Comparison of ENCODE assay signal across 8 cellular contexts in genomic region chr19:2561895-2562294, GRCh38.
DNase-seq lines count a peak whose midpoint lies in the region; ATAC-seq and TF ChIP-seq lines count a peak whose summit lies in the region.

No MANE protein-coding gene starts in this region.

- H3K14ac ChIP-seq in neuronal stem cell (ENCODE audit: low read length): no peak overlapping the region

- no peak overlapping the region for H2BK15ac ChIP-seq in neuronal stem cell (ENCODE audit: low read length)

- no peak overlapping the region for H3K4me2 ChIP-seq in neuronal stem cell (ENCODE audit: insufficient read depth, low read length, poor library complexity, severe bottlenecking)

- no peak overlapping the region for H2AK5ac ChIP-seq in neuronal stem cell (ENCODE audit: low read depth, low read length)

- no peak overlapping the region for H2BK12ac ChIP-seq in neuronal stem cell (ENCODE audit: low read length)

- no peak overlapping the region for H3K9ac ChIP-seq in neuronal stem cell (ENCODE audit: low read depth, low read length, poor library complexity)

- no peaks in the 10 kb centered on the region for H3K27me3 ChIP-seq in CD4-positive, alpha-beta memory T cell (ENCODE audit: insufficient read depth, low read length)
- peaks cover 0 to 2% (median 0%) of the 10 kb centered on the region in 3 experiments for H3K27me3 ChIP-seq in neuronal stem cell (ENCODE audit: control insufficient read depth in 3 of 3, insufficient read depth in 3 of 3, low read depth in 1 of 3, low read length in 3 of 3)

- no peaks in the 10 kb centered on the region for H3K9me3 Mint-ChIP-seq in CD4-positive, alpha-beta memory T cell
- no peaks in the 10 kb centered on the region for H3K9me3 Mint-ChIP-seq in activated T-cell treated with anti-CD3 and anti-CD28 coated beads, Interleukin-2, amount 50 U/mL, for 72 hours

- POLR2A ChIA-PET in CD4-positive, alpha-beta memory T cell (lab: Charles Lee; ENCODE audit: partially characterized antibody): interaction anchor here (0.8 to 2.9 kb wide), 13 partner anchors 9 to 105 kb away, joined by 3 to 81 read pairs (median 8); partner anchors contain the start of genes GADD45B and LMNB2

- no peaks in the 10 kb centered on the region for H3K9me3 ChIP-seq in CD4-positive, alpha-beta memory T cell (ENCODE audit: control insufficient read depth in 1 of 2, low read length in 2 of 2)
- peaks cover 0 to 2% of the 10 kb centered on the region in 2 donors for H3K9me3 ChIP-seq in neuronal stem cell (replicated peaks in 1 of 2; ENCODE audit: control insufficient read depth in 2 of 2, insufficient read depth in 1 of 2, low read depth in 1 of 2, low read length in 2 of 2)

- H2BK5ac ChIP-seq in neuronal stem cell (ENCODE audit: low read length): no peak overlapping the region

- H3K27me3 Mint-ChIP-seq in CD4-positive, alpha-beta memory T cell: peaks cover 0 to 1% of the 10 kb centered on the region in 2 donors
- peaks cover 3% of the 10 kb centered on the region for H3K27me3 Mint-ChIP-seq in activated T-cell treated with anti-CD3 and anti-CD28 coated beads, Interleukin-2, amount 50 U/mL, for 72 hours (ENCODE audit: low read depth)

- peak overlapping the region; percentile 48 to 75 for H3K4me3 ChIP-seq in CD4-positive, alpha-beta memory T cell (ENCODE audit: low read length in 2 of 2)
- peak overlapping the region; percentile 40 for H3K4me3 ChIP-seq in Jurkat, Clone E6-1 (ENCODE audit: low read length)
- H3K4me3 ChIP-seq in neuronal stem cell (ENCODE audit: low read length in 2 of 2): no peak overlapping the region

- CTCF ChIA-PET in CD4-positive, alpha-beta memory T cell (lab: Charles Lee; ENCODE audit: partially characterized antibody): interaction anchor here (0.6 to 2.1 kb wide), 13 partner anchors 9 to 281 kb away, joined by 3 to 8 read pairs (median 3); partner anchors contain the start of gene GADD45B

- H2BK120ac ChIP-seq in neuronal stem cell (ENCODE audit: low read depth, low read length): no peak overlapping the region

- no peaks in the 10 kb centered on the region for H3K36me3 ChIP-seq in CD4-positive, alpha-beta memory T cell (ENCODE audit: insufficient read depth, low read length)
- peaks cover 0 to 3% of the 10 kb centered on the region in 2 donors for H3K36me3 ChIP-seq in neuronal stem cell (replicated peaks in 1 of 2; ENCODE audit: control insufficient read depth in 2 of 2, insufficient read depth in 2 of 2, low read length in 2 of 2)

- H3K27ac Mint-ChIP-seq in CD4-positive, alpha-beta memory T cell: peak overlapping the region; percentile 93 to 97 (median 95)
- H3K27ac Mint-ChIP-seq in activated T-cell treated with anti-CD3 and anti-CD28 coated beads, Interleukin-2, amount 50 U/mL, for 72 hours: peak overlapping the region; percentile 97

- peaks cover 8 to 26% (median 14%) of the 10 kb centered on the region in 4 donors for H3K4me1 Mint-ChIP-seq in CD4-positive, alpha-beta memory T cell
- H3K4me1 Mint-ChIP-seq in activated T-cell treated with anti-CD3 and anti-CD28 coated beads, Interleukin-2, amount 50 U/mL, for 72 hours (ENCODE audit: low read depth): peaks cover 41% of the 10 kb centered on the region

- ATAC-seq in activated T-cell treated with anti-CD3 and anti-CD28 coated beads, Interleukin-2, amount 50 U/mL, for 72 hours (replicated peaks in 1 of 2): peak; percentile 92 to 95

- H3K18ac ChIP-seq in neuronal stem cell (ENCODE audit: low read length): peak overlapping the region; percentile 76

- no peak overlapping the region for H3K23ac ChIP-seq in neuronal stem cell (ENCODE audit: low read depth, low read length, poor library complexity)

- no CpG with 5 or more reads among the region's 14 CpGs for WGBS in neuronal stem cell (ENCODE audit: extremely low coverage in 2 of 2, insufficient read length in 2 of 2, insufficient replicate concordance in 1 of 2), 2 donors

- H3K4me3 Mint-ChIP-seq in CD4-positive, alpha-beta memory T cell: peak overlapping the region; percentile 90 to 98 (median 94)
- H3K4me3 Mint-ChIP-seq in activated T-cell treated with anti-CD3 and anti-CD28 coated beads, Interleukin-2, amount 50 U/mL, for 72 hours: peak overlapping the region; percentile 88 to 98

- no peak overlapping the region for H4K8ac ChIP-seq in neuronal stem cell (ENCODE audit: low read depth, low read length)

- TF ChIP-seq CTCF in GM20000 (IDR thresholded peaks at IDR 0.05; ENCODE audit: extremely low read depth, missing control alignments): no peak

- peaks cover 15% of the 10 kb centered on the region for H3K4me1 ChIP-seq in CD4-positive, alpha-beta memory T cell (ENCODE audit: insufficient read depth, low read length)
- H3K4me1 ChIP-seq in neuronal stem cell (ENCODE audit: control insufficient read depth in 2 of 2, insufficient read depth in 1 of 2, low read depth in 1 of 2, low read length in 2 of 2): peaks cover 6 to 7% of the 10 kb centered on the region in 2 donors

- peak; percentile 60 to 81 (median 69) for DNase-seq in CD4-positive, alpha-beta memory T cell
- DNase-seq in GM20000 (ENCODE audit: low spot score) (peak; percentile 87), neuronal stem cell (ENCODE audit: low spot score) (no peak), glomerular visceral epithelial cell (ENCODE audit: extremely low spot score) (no peak), anterior cingulate cortex (lab: John Stamatoyannopoulos, UW) (no peak), HPDE6-E6E7 (ENCODE audit: extremely low spot score) (no peak)
- peak; percentile 26 for DNase-seq in Jurkat, Clone E6-1 (ENCODE audit: low read depth, low spot score)
- peak; percentile 74 to 77 for DNase-seq in activated T-cell treated with anti-CD3 and anti-CD28 coated beads, Interleukin-2, amount 50 U/mL, for 72 hours

- H3K79me1 ChIP-seq in neuronal stem cell (ENCODE audit: low read depth, low read length): peaks cover 2% of the 10 kb centered on the region

- no peaks in the 10 kb centered on the region for H3K36me3 Mint-ChIP-seq in CD4-positive, alpha-beta memory T cell
- H3K36me3 Mint-ChIP-seq in activated T-cell treated with anti-CD3 and anti-CD28 coated beads, Interleukin-2, amount 50 U/mL, for 72 hours (ENCODE audit: insufficient read depth in 2 of 2): no peaks in the 10 kb centered on the region

- intact Hi-C loops in CD4-positive, alpha-beta memory T cell (cut with micrococcal nuclease): loop anchor here (1.0 kb wide), 1 partner anchor 86 kb away; the partner anchor contains the start of gene GADD45B

- no peak overlapping the region for H4K91ac ChIP-seq in neuronal stem cell (ENCODE audit: low read depth, low read length, poor library complexity)

- no peak overlapping the region for H2AFZ ChIP-seq in neuronal stem cell (ENCODE audit: low read length)

- peak overlapping the region; percentile 64 for H3K27ac ChIP-seq in CD4-positive, alpha-beta memory T cell (ENCODE audit: low read depth, low read length)
- H3K27ac ChIP-seq in neuronal stem cell (replicated peaks; ENCODE audit: low read length): no peak overlapping the region

- H3K4ac ChIP-seq in neuronal stem cell (ENCODE audit: low read length): no peak overlapping the region

Comparison
In these comparisons a context has a peak if more than half of its experiments do, and no peak if none do; other contexts are left out.
1. DNase-seq: peak in CD4-positive, alpha-beta memory T cell (5 of 5), GM20000 (single experiment), Jurkat, Clone E6-1 (single experiment) and activated T-cell treated with anti-CD3 and anti-CD28 coated beads, Interleukin-2, amount 50 U/mL, for 72 hours (2 of 2); none in neuronal stem cell (single experiment), glomerular visceral epithelial cell (single experiment), anterior cingulate cortex (0 of 58) and HPDE6-E6E7 (single experiment).
2. H3K4me3 ChIP-seq: peak in CD4-positive, alpha-beta memory T cell (2 of 2) and Jurkat, Clone E6-1 (single experiment); none in neuronal stem cell (0 of 2).